In genomic region chr6:31079656-31080261, GRCh38 we compare ENCODE assay signal across 8 cellular contexts. TPM values are rescaled to one million over a fixed set of nuclear protein-coding genes. Genes with fewer than 3 reads are reported as not detected.
A peak's percentile ranks its signal among the peaks of the same experiment; 100 is the strongest.
DNase-seq lines count a peak whose midpoint lies in the region; ATAC-seq and TF ChIP-seq lines count a peak whose summit lies in the region.

No MANE protein-coding gene starts in this region.

- TF ChIP-seq POLR2A in erythroblast (IDR thresholded peaks at IDR 0.05; ENCODE audit: low read length): no peak

- peak overlapping the region; percentile 68 to 92 (median 80) for H3K4me2 ChIP-seq in BLaER1 treated with 17β-estradiol and CSF1 and Interleukin-3, amounts not matched to agents 10 nM and 100 nM
- peak overlapping the region; percentile 57 for H3K4me2 ChIP-seq in PC-3 (ENCODE audit: low read length)

- H3F3A ChIP-seq in PC-3 (ENCODE audit: low read length, unreplicated experiment): no peaks in the 10 kb centered on the region

- no peaks in the 10 kb centered on the region for H3K27me3 ChIP-seq in BLaER1 treated with 17β-estradiol and CSF1 and Interleukin-3, amounts not matched to agents 10 nM and 100 nM
- H3K27me3 ChIP-seq in PC-3 (ENCODE audit: low read length): no peaks in the 10 kb centered on the region

- no peak overlapping the region for H3K27ac Mint-ChIP-seq in natural killer cell

- POLR2A ChIA-PET in PC-3 (lab: Charles Lee; ENCODE audit: unreplicated experiment): interaction anchor here (0.6 kb wide), 1 partner anchor 311 kb away, joined by 5 read pairs; no protein-coding TSS in a partner anchor

- no TSS peak for BruUV-seq in PC-3 (replicated peaks; lab: Mats Ljungman, UMichigan)

- H3K9me3 Mint-ChIP-seq in natural killer cell: no peaks in the 10 kb centered on the region

- no peaks in the 10 kb centered on the region for H3K36me3 Mint-ChIP-seq in natural killer cell

- no peaks in the 10 kb centered on the region for H4K20me1 ChIP-seq in BLaER1 treated with 17β-estradiol and CSF1 and Interleukin-3, amounts not matched to agents 10 nM and 100 nM
- no peaks in the 10 kb centered on the region for H4K20me1 ChIP-seq in PC-3 (ENCODE audit: low read length)

- peak overlapping the region; percentile 37 for H3K4me3 Mint-ChIP-seq in natural killer cell

- H3K9me2 ChIP-seq in PC-3 (replicated peaks; ENCODE audit: low read length): no peaks in the 10 kb centered on the region

- peak overlapping the region in 7 of 11 experiments; percentile 17 to 62 (median 43); a peak in 6 of 22 replicates for H3K27ac ChIP-seq in BLaER1 treated with 17β-estradiol and CSF1 and Interleukin-3, amounts not matched to agents 10 nM and 100 nM
- H3K27ac ChIP-seq in PC-3 (ENCODE audit: low read length): no peak overlapping the region

- no peaks in the 10 kb centered on the region for H3K79me2 ChIP-seq in PC-3 (ENCODE audit: low read length)

- DNase-seq in HT1080 (ENCODE audit: low read depth): peak; percentile 56
- peak; percentile 87 for DNase-seq in PC-3
- peak; percentile 66 for DNase-seq in activated T-cell treated with anti-CD3 and anti-CD28 coated beads, Interleukin-2, amount 50 U/mL, for 1 hour
- DNase-seq in erythroblast (lab: John Stamatoyannopoulos, UW): peak; percentile 49 to 66
- peak; percentile 39 for DNase-seq in natural killer cell
- DNase-seq in stimulated activated naive CD4-positive, alpha-beta T cell treated with Interleukin-2 at 50 U/mL for 16 hours (lab: John Stamatoyannopoulos, UW): peak; percentile 63

- peaks cover 0 to 40% (median 29%) of the 10 kb centered on the region in 10 experiments; a peak in 17 of 20 replicates for H3K4me1 ChIP-seq in BLaER1 treated with 17β-estradiol and CSF1 and Interleukin-3, amounts not matched to agents 10 nM and 100 nM
- H3K4me1 ChIP-seq in PC-3 (ENCODE audit: insufficient read depth, low read length): no peaks in the 10 kb centered on the region

- CTCF ChIA-PET in PC-3 (lab: Charles Lee): interaction anchor here (0.5 to 1.6 kb wide), 12 partner anchors 9 to 472 kb away, joined by 3 to 19 read pairs (median 4); partner anchors contain the start of genes GTF2H4 and VARS2

- H2AFZ ChIP-seq in PC-3 (ENCODE audit: low read length): peak overlapping the region; percentile 58

- no peaks in the 10 kb centered on the region for H3K9me3 ChIP-seq in BLaER1 treated with 17β-estradiol and CSF1 and Interleukin-3, amounts not matched to agents 10 nM and 100 nM (replicated peaks in 1 of 11)
- no peaks in the 10 kb centered on the region for H3K9me3 ChIP-seq in PC-3 (ENCODE audit: low read length)

- no peaks in the 10 kb centered on the region for H3K36me3 ChIP-seq in BLaER1 treated with 17β-estradiol and CSF1 and Interleukin-3, amounts not matched to agents 10 nM and 100 nM
- H3K36me3 ChIP-seq in PC-3 (ENCODE audit: low read depth, low read length): no peaks in the 10 kb centered on the region

- intact Hi-C loops in PC-3 (cut with micrococcal nuclease): loop anchor here (5.0 kb wide), 1 partner anchor 332 kb away; no protein-coding TSS in a partner anchor
- intact Hi-C loops in natural killer cell (cut with micrococcal nuclease): loop anchor here (2.0 to 10.0 kb wide), 2 partner anchors 165 to 251 kb away; partner anchors contain the start of gene VARS2

- peak; percentile 82 for ATAC-seq in PC-3
- peak; percentile 83 to 88 (median 86) for ATAC-seq in natural killer cell
- no peak for ATAC-seq in HG02852 (IDR thresholded peaks at IDR 0.05; ENCODE audit: unreplicated experiment)

- peaks cover 3 to 8% of the 10 kb centered on the region in 2 donors for H3K27me3 Mint-ChIP-seq in natural killer cell (ENCODE audit: low read depth in 2 of 2)

- H3K9ac ChIP-seq in BLaER1 treated with 17β-estradiol and CSF1 and Interleukin-3, amounts not matched to agents 10 nM and 100 nM: peak overlapping the region in 9 of 11 experiments; percentile 22 to 71 (median 59); a peak in 15 of 22 replicates
- H3K9ac ChIP-seq in PC-3 (ENCODE audit: low read length): no peak overlapping the region

- peak overlapping the region; percentile 27 to 57 (median 42); a peak in 15 of 20 replicates for H3K4me3 ChIP-seq in BLaER1 treated with 17β-estradiol and CSF1 and Interleukin-3, amounts not matched to agents 10 nM and 100 nM
- no peak overlapping the region for H3K4me3 ChIP-seq in PC-3 (ENCODE audit: low read length)

- TF ChIP-seq CTCF in PC-3 (conservative IDR thresholded peaks at IDR 0.05; ENCODE audit: low read depth, low read length): peak; percentile 91
- TF ChIP-seq CTCF in natural killer cell (IDR thresholded peaks at IDR 0.05): peak; percentile 82

- peaks cover 0 to 9% of the 10 kb centered on the region in 2 donors for H3K4me1 Mint-ChIP-seq in natural killer cell

RNA-seq across cellular contexts. Expression of gene C6orf15, which starts 32.6 kb away (rescaled TPM):
- total RNA-seq in HT1080 (2014; rRNA removed; shearing (Covaris generic)): not detected in 2 replicates
- polyA plus RNA-seq in HT1080 (2015; cell fraction: cytosol; rRNA removed): not detected in 2 replicates
- not detected in 2 replicates for polyA plus RNA-seq in HT1080 (2015; cell fraction: nucleus; rRNA removed)
- total RNA-seq in PC-3 (2014; rRNA removed) (not detected in 2 replicates), natural killer cell (not detected)

RNA-seq across cellular contexts. Expression of gene PSORS1C1, which starts 34.8 kb away (rescaled TPM):
- total RNA-seq in HT1080 (2014; rRNA removed; shearing (Covaris generic)): 0.64 and 0.80 TPM in 2 replicates
- 1.5 and 1.9 TPM in 2 replicates for polyA plus RNA-seq in HT1080 (2015; cell fraction: cytosol; rRNA removed)
- polyA plus RNA-seq in HT1080 (2015; cell fraction: nucleus; rRNA removed): 5.0 and 6.2 TPM in 2 replicates
- total RNA-seq in PC-3 (2014; rRNA removed) (2.0 and 5.5 TPM in 2 replicates), natural killer cell (not detected)

RNA-seq across cellular contexts. Expression of gene CDSN, which starts 40.5 kb away (rescaled TPM):
- not detected in 2 replicates for total RNA-seq in HT1080 (2014; rRNA removed; shearing (Covaris generic))
- polyA plus RNA-seq in HT1080 (2015; cell fraction: cytosol; rRNA removed): 0.05 TPM in 1 of 2 replicates, not detected in the other
- polyA plus RNA-seq in HT1080 (2015; cell fraction: nucleus; rRNA removed): not detected in 2 replicates
- total RNA-seq in PC-3 (2014; rRNA removed) (0.55 and 0.81 TPM in 2 replicates), natural killer cell (not detected)

RNA-seq across cellular contexts. Expression of gene PSORS1C2, which starts 59.1 kb away (rescaled TPM):
- total RNA-seq in HT1080 (2014; rRNA removed; shearing (Covaris generic)): not detected in 2 replicates
- 0.31 TPM in 1 of 2 replicates, not detected in the other for polyA plus RNA-seq in HT1080 (2015; cell fraction: cytosol; rRNA removed)
- 0.31 TPM in 1 of 2 replicates, not detected in the other for polyA plus RNA-seq in HT1080 (2015; cell fraction: nucleus; rRNA removed)
- not detected in 2 replicates for total RNA-seq in PC-3 (2014; rRNA removed)
- total RNA-seq in natural killer cell: not detected
